ENCODE assay signal across 7 cellular contexts in the genomic region with DNA sequence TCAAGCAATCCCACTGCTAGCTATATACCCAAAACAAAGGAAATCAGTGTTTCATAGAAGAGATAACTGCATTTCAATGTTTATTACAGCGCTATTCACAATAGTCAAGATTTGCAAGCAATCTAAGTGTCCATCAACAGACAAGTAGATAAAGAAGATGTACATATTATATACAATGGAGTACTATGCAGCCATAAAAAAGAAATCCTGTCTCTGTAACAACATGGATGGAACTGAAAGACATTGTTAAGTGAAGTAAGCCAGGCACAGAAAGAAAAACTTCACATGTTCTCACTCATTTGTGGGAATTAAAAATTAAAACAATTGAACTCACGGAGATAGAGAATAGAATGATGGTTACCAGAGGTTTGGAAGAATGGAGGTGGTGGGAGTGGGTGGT.
"Had no signal": no experiment of that assay in that cellular context is flagged by ENCODE, and none has a peak within 500 bp of the region (broad histone marks: within the 10 kb centered on the region; RNA-seq: fewer than 3 reads in every experiment).

No MANE protein-coding gene starts in this region.

- H3K27ac ChIP-seq: HL-60, KMS-11 had no signal

- FAIRE-seq: HepG2, HTR-8/SVneo had no signal

- H3K4me2 ChIP-seq: KMS-11 had no signal

- ATAC-seq: HepG2 had no signal

- DNase-seq: IMR-90, KBM-7, KG1 had no signal

- H3K9ac ChIP-seq: KMS-11 had no signal
